Comparison of ENCODE assay signal across 1 cellular context in genomic region chr13:19959141-19959830, GRCh38.
TF ChIP-seq lines count a peak whose summit lies in the region.

No MANE protein-coding gene starts in this region.

TF ChIP-seq in HEK293, 187 proteins besides CTCF, POLR2A, EP300 and RAD21 (continued from another document):
- TF ChIP-seq ZNF18 (tag by site-specific recombination; IDR thresholded peaks at IDR 0.05) (no peak), INSM2 (tag by site-specific recombination; IDR thresholded peaks at IDR 0.05) (0 out of 2 replicates have a peak, but pooled peaks have one; percentile 23), ZNF2 (tag by site-specific recombination; IDR thresholded peaks at IDR 0.05) (peak; percentile 29; the same call in 1 of the 2 replicates), ZNF530 (tag by site-specific recombination; IDR thresholded peaks at IDR 0.05; ENCODE audit: low read depth) (no peak), YY1 (tag by site-specific recombination; IDR thresholded peaks at IDR 0.05) (peak; percentile 77), KLF8 (tag by site-specific recombination; IDR thresholded peaks at IDR 0.05) (peak; percentile 33; the same call in 1 of the 2 replicates), GLIS1 (tag by site-specific recombination; IDR thresholded peaks at IDR 0.05) (peak; percentile 56), ZNF501 (tag by site-specific recombination; IDR thresholded peaks at IDR 0.05) (peak; percentile 15; the same call in 1 of the 2 replicates), ZNF335 (tag by site-specific recombination; conservative IDR thresholded peaks at IDR 0.05) (peak; percentile 72), REST (tag by site-specific recombination; IDR thresholded peaks at IDR 0.05) (no peak), ZSCAN4 (tag by site-specific recombination; IDR thresholded peaks at IDR 0.05) (no peak), ZSCAN16 (tag by site-specific recombination; IDR thresholded peaks at IDR 0.05) (no peak), OVOL3 (tag by site-specific recombination; IDR thresholded peaks at IDR 0.05) (0 out of 2 replicates have a peak, but pooled peaks have one; percentile 28), HIC1 (tag by site-specific recombination; IDR thresholded peaks at IDR 0.05) (peak; percentile 66), SP7 (tag by site-specific recombination; IDR thresholded peaks at IDR 0.05) (peak; percentile 11; the same call in 1 of the 2 replicates), PRDM4 (tag by site-specific recombination; IDR thresholded peaks at IDR 0.05) (no peak), TRIM28 (IDR thresholded peaks at IDR 0.05; ENCODE audit: borderline replicate concordance, low read length) (no peak), ZNF140 (tag by site-specific recombination; IDR thresholded peaks at IDR 0.05) (no peak), ZNF132 (tag by site-specific recombination; IDR thresholded peaks at IDR 0.05; ENCODE audit: borderline replicate concordance) (no peak), ZNF350 (tag by site-specific recombination; IDR thresholded peaks at IDR 0.05) (no peak), BCL11B (tag by site-specific recombination; IDR thresholded peaks at IDR 0.05; ENCODE audit: low read depth) (peak; percentile 63; the same call in 1 of the 2 replicates), ZNF311 (tag by site-specific recombination; IDR thresholded peaks at IDR 0.05; ENCODE audit: borderline replicate concordance) (no peak), ZNF776 (tag by site-specific recombination; IDR thresholded peaks at IDR 0.05; ENCODE audit: borderline replicate concordance) (no peak), ZNF555 (tag by site-specific recombination; conservative IDR thresholded peaks at IDR 0.05) (no peak), GLI2 (tag by site-specific recombination; IDR thresholded peaks at IDR 0.05; ENCODE audit: borderline replicate concordance, low read depth) (no peak), ZBTB8A (tag by site-specific recombination; IDR thresholded peaks at IDR 0.05) (peak; percentile 34; the same call in 1 of the 2 replicates), ZNF324 (tag by site-specific recombination; IDR thresholded peaks at IDR 0.05) (0 out of 2 replicates have a peak, but pooled peaks have one; percentile 38), PATZ1 (tag by site-specific recombination; IDR thresholded peaks at IDR 0.05) (peak; percentile 88), ZNF148 (tag by site-specific recombination; IDR thresholded peaks at IDR 0.05; ENCODE audit: borderline replicate concordance) (no peak), ZNF341 (tag by site-specific recombination; IDR thresholded peaks at IDR 0.05; ENCODE audit: low read depth) (peak; percentile 74), SP3 (tag by site-specific recombination; IDR thresholded peaks at IDR 0.05) (no peak)
